ENCODE assay signal across 27 cellular contexts in the genomic region with DNA sequence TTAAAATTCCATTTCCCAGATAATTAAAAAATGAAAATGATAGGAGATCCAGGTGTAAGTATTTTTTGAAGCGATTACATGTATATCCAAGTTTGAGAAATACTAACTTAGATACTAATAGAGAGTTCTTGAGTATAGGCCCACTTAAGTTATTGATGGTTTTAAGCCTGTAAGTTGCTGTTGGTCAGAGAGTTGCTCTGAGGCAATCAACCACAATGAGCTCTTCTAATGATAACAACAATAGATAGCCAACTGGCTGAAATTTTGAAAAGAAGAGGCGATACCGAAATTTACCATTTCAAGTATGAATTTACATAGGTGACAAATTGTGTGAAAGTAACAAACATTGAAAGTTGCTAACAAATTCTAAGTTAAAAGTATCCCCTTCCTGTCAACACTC.
"Had no signal": no experiment of that assay in that cellular context is flagged by ENCODE, and none has a peak within 500 bp of the region (broad histone marks: within the 10 kb centered on the region; RNA-seq: fewer than 3 reads in every experiment).

No MANE protein-coding gene starts in this region.

- H3K36me3 ChIP-seq: esophagus squamous epithelium, gastrocnemius medialis, heart right ventricle, left lung, lower lobe of right lung had no signal

- ATAC-seq: effector memory CD8-positive, alpha-beta T cell; esophagus mucosa; gastrocnemius medialis; heart right ventricle; left cardiac atrium; left lung; left ventricle myocardium superior; lower lobe of right lung; mucosa of descending colon; naive thymus-derived CD8-positive, alpha-beta T cell had no signal

- H3K4me3 Mint-ChIP-seq: dendritic cell treated with granulocyte-macrophage colony-stimulating factor and Interleukin-4, amounts not matched to agents 40 ng/mL and 50 ng/mL, for 4 days; effector memory CD8-positive, alpha-beta T cell; endodermal cell; mesothelial cell of epicardium; naive B cell; naive thymus-derived CD8-positive, alpha-beta T cell had no signal

- H3K9me3 ChIP-seq: esophagus squamous epithelium, gastrocnemius medialis, left lung, lower lobe of right lung, mucosa of descending colon had no signal

- H3K36me3 Mint-ChIP-seq: mesothelial cell of epicardium; naive B cell; naive thymus-derived CD8-positive, alpha-beta T cell had no signal

- DNase-seq: cortex of kidney; effector CD8-positive, alpha-beta T cell; effector memory CD8-positive, alpha-beta T cell; endodermal cell; erythroblast; esophagus squamous epithelium; foreskin fibroblast; foreskin melanocyte; gastrocnemius medialis; glutamatergic neuron; head of caudate nucleus; heart right ventricle; hippocampal formation; left cardiac atrium; left lung; left ventricle myocardium superior; lower lobe of right lung; mesenchymal stem cell; mucosa of descending colon; naive B cell; naive thymus-derived CD8-positive, alpha-beta T cell had no signal

- H3K27me3 ChIP-seq: esophagus squamous epithelium, gastrocnemius medialis, heart right ventricle, left lung had no signal

- H3K9me3 Mint-ChIP-seq: effector memory CD8-positive, alpha-beta T cell; mesothelial cell of epicardium had no signal

- H3K4me1 ChIP-seq: esophagus squamous epithelium, gastrocnemius medialis, heart right ventricle, left lung, lower lobe of right lung had no signal

- H3K27me3 Mint-ChIP-seq: dendritic cell treated with granulocyte-macrophage colony-stimulating factor and Interleukin-4, amounts not matched to agents 40 ng/mL and 50 ng/mL, for 4 days; effector memory CD8-positive, alpha-beta T cell; naive B cell; naive thymus-derived CD8-positive, alpha-beta T cell had no signal

- H3K27ac ChIP-seq: epithelial cell of prostate, esophagus squamous epithelium, gastrocnemius medialis, heart right ventricle, left lung, lower lobe of right lung had no signal

- H3K27ac Mint-ChIP-seq: dendritic cell treated with granulocyte-macrophage colony-stimulating factor and Interleukin-4, amounts not matched to agents 40 ng/mL and 50 ng/mL, for 4 days; effector memory CD8-positive, alpha-beta T cell; endodermal cell; mesothelial cell of epicardium; naive B cell; naive thymus-derived CD8-positive, alpha-beta T cell had no signal

- FAIRE-seq: islet of Langerhans, keratinocyte had no signal

- H3K4me1 Mint-ChIP-seq: endodermal cell; naive B cell; naive thymus-derived CD8-positive, alpha-beta T cell had no signal

- H3K4me3 ChIP-seq: esophagus squamous epithelium, gastrocnemius medialis, heart right ventricle, left lung, lower lobe of right lung, mucosa of descending colon had no signal
